ENCODE assay signal across 9 cellular contexts in the genomic region with DNA sequence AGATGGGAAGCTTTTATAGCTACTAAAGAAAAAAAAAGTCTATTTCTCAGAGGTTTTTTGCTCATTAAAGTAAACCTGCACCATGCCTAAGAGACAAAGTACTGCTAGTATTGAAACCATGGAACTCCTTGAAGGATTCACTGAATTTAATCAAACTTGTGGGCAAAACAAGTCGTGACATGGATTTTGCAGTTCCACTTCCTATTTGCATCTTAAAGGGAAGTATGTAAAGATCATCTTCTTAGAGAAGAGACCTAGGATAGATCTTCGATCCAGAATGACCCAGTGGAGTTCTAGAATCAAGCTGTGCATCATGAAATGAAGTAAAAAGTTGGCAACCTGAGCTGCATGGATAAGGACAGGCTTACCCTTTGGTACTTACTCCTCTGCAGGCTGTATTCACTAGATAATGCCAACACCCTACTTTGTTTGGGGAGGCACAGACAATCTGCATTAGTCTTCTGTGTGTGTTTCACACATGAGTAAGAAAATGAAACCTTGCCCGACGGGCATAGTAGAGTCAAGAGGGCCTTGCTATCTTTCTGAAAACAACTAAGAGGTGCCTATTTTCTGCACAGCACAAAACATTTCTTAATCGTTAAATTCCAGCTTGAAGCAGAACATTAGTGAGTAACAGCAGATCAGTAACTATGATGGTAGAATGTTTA. TPM values are rescaled to one million over a fixed set of nuclear protein-coding genes. Genes with fewer than 3 reads are reported as not detected.
DNase-seq lines count a peak whose midpoint lies in the region; ATAC-seq and TF ChIP-seq lines count a peak whose summit lies in the region.
"Had no signal": no experiment of that assay in that cellular context is flagged by ENCODE, and none has a peak within 500 bp of the region (broad histone marks: within the 10 kb centered on the region; RNA-seq: fewer than 3 reads in every experiment).

No MANE protein-coding gene starts in this region.

- POLR2A ChIA-PET in activated CD4-positive, alpha-beta memory T cell treated with anti-CD3 and anti-CD28 coated beads, Interleukin-2, amount 10 ng/mL, durations not matched to agents 7 days and 5 days (lab: Charles Lee): interaction anchor here (0.6 to 11.2 kb wide), 17 partner anchors 9 to 1290 kb away, joined by 3 to 407 read pairs (median 3); a partner anchor contains a TSS

- peaks cover 43% of the 10 kb centered on the region for H3K36me3 Mint-ChIP-seq in activated CD4-positive, alpha-beta memory T cell treated with anti-CD3 and anti-CD28 coated beads, Interleukin-2, amount 10 ng/mL, durations not matched to agents 7 days and 5 days (ENCODE audit: low read depth)
- H3K36me3 Mint-ChIP-seq in memory B cell: no peaks in the 10 kb centered on the region

- peak overlapping the region; percentile 94 for H3K27ac Mint-ChIP-seq in activated CD4-positive, alpha-beta memory T cell treated with anti-CD3 and anti-CD28 coated beads, Interleukin-2, amount 10 ng/mL, durations not matched to agents 7 days and 5 days
- H3K27ac Mint-ChIP-seq in memory B cell: peak overlapping the region; percentile 90

- no peak for DNase-seq in AG10803 (ENCODE audit: low read depth)
- DNase-seq in activated CD4-positive, alpha-beta memory T cell treated with anti-CD3 and anti-CD28 coated beads, Interleukin-2, amount 10 ng/mL, durations not matched to agents 7 days and 5 days: peak; percentile 43
- no peak for DNase-seq in memory B cell (ENCODE audit: low spot score in 2 of 2)
- DNase-seq in ureter (ENCODE audit: low spot score): no peak
- no peak for DNase-seq in germinal center (ENCODE audit: low spot score)
- DNase-seq in NCI-H2171 (lab: John Stamatoyannopoulos, UW): no peak
- no peak for DNase-seq in SW 1271 (lab: John Stamatoyannopoulos, UW)

- peaks cover 6% of the 10 kb centered on the region for H3K9me3 Mint-ChIP-seq in activated CD4-positive, alpha-beta memory T cell treated with anti-CD3 and anti-CD28 coated beads, Interleukin-2, amount 10 ng/mL, durations not matched to agents 7 days and 5 days
- H3K9me3 Mint-ChIP-seq in memory B cell: no peaks in the 10 kb centered on the region

- peak overlapping the region; percentile 70 for H3K4me3 ChIP-seq in AG10803 (ENCODE audit: low read length)
- H3K4me3 ChIP-seq: K562 had no signal

- CTCF ChIA-PET in activated CD4-positive, alpha-beta memory T cell treated with anti-CD3 and anti-CD28 coated beads, Interleukin-2, amount 10 ng/mL, durations not matched to agents 7 days and 5 days (lab: Charles Lee): interaction anchor here (1.5 to 4.6 kb wide), 5 partner anchors 10 to 116 kb away, joined by 3 to 43 read pairs (median 7); no protein-coding TSS in a partner anchor

- peak; percentile 25 for ATAC-seq in GM19463 (IDR thresholded peaks at IDR 0.05; ENCODE audit: unreplicated experiment)
- ATAC-seq in memory B cell (ENCODE audit: low read depth): no peak
- ATAC-seq: K562 had no signal

- peaks cover 43% of the 10 kb centered on the region for H3K4me1 Mint-ChIP-seq in activated CD4-positive, alpha-beta memory T cell treated with anti-CD3 and anti-CD28 coated beads, Interleukin-2, amount 10 ng/mL, durations not matched to agents 7 days and 5 days
- H3K4me1 Mint-ChIP-seq in memory B cell: peaks cover 33% of the 10 kb centered on the region

- no peak for TF ChIP-seq CTCF in AG10803 (conservative IDR thresholded peaks at IDR 0.05; ENCODE audit: low read length)

- H3K4me3 Mint-ChIP-seq in activated CD4-positive, alpha-beta memory T cell treated with anti-CD3 and anti-CD28 coated beads, Interleukin-2, amount 10 ng/mL, durations not matched to agents 7 days and 5 days: peak overlapping the region; percentile 84
- H3K4me3 Mint-ChIP-seq in memory B cell: peak overlapping the region; percentile 85

- no peaks in the 10 kb centered on the region for H3K27me3 Mint-ChIP-seq in activated CD4-positive, alpha-beta memory T cell treated with anti-CD3 and anti-CD28 coated beads, Interleukin-2, amount 10 ng/mL, durations not matched to agents 7 days and 5 days
- H3K27me3 Mint-ChIP-seq in memory B cell: no peaks in the 10 kb centered on the region

RNA-seq across cellular contexts. Expression of a gene that starts 1.9 kb away (rescaled TPM):
- total RNA-seq in activated CD4-positive, alpha-beta memory T cell treated with anti-CD3 and anti-CD28 coated beads, Interleukin-2, amount 10 ng/mL, durations not matched to agents 7 days and 5 days: 100 to 1,000 TPM; 296 to 304 TPM
- 10.0 TPM for total RNA-seq in ureter

Comparison
In these comparisons a context has a peak if more than half of its experiments do, and no peak if none do; other contexts are left out.
1. RNA of a gene that starts 1.9 kb away (total RNA-seq): 296 to 304 TPM in activated CD4-positive, alpha-beta memory T cell treated with anti-CD3 and anti-CD28 coated beads, Interleukin-2, amount 10 ng/mL, durations not matched to agents 7 days and 5 days; 10.0 TPM in ureter (single experiment); every median in the first group is over 10 times any median in the second.